ENCODE assay signal across 21 cellular contexts in genomic region chr16:81449899-81450608, GRCh38. TPM values are rescaled to one million over a fixed set of nuclear protein-coding genes. Genes with fewer than 3 reads are reported as not detected.
A peak's percentile ranks its signal among the peaks of the same experiment; 100 is the strongest.
DNase-seq lines count a peak whose midpoint lies in the region; ATAC-seq and TF ChIP-seq lines count a peak whose summit lies in the region.
"Had no signal": no experiment of that assay in that cellular context is flagged by ENCODE, and none has a peak within 500 bp of the region (broad histone marks: within the 10 kb centered on the region; RNA-seq: fewer than 3 reads in every experiment).

No MANE protein-coding gene starts in this region.

- peak overlapping the region; percentile 63 for H3K27ac Mint-ChIP-seq in activated T-cell treated with anti-CD3 and anti-CD28 coated beads, Interleukin-2, amount 50 U/mL, for 24 hours
- peak overlapping the region; percentile 20 for H3K27ac Mint-ChIP-seq in endothelial cell (ENCODE audit: unreplicated experiment)
- peak overlapping the region; percentile 45 for H3K27ac Mint-ChIP-seq in stimulated activated effector memory CD8-positive, alpha-beta T cell treated with anti-CD3 and anti-CD28 coated beads, Interleukin-12 subunit alpha, Interleukin-12 subunit beta, amount 100 ng/mL, for 72 hours
- H3K27ac Mint-ChIP-seq: endodermal cell had no signal

- no peaks in the 10 kb centered on the region for H3K9me3 ChIP-seq in RWPE2 (ENCODE audit: severe bottlenecking)
- H3K9me3 ChIP-seq: sigmoid colon, thoracic aorta had no signal

- no peak overlapping the region for H3K4me3 Mint-ChIP-seq in activated T-cell treated with anti-CD3 and anti-CD28 coated beads, Interleukin-2, amount 50 U/mL, for 24 hours
- no peak overlapping the region for H3K4me3 Mint-ChIP-seq in activated T-cell treated with anti-CD3 and anti-CD28 coated beads, Interleukin-2, amount 50 U/mL, for 4 hours
- no peak overlapping the region for H3K4me3 Mint-ChIP-seq in endothelial cell (ENCODE audit: unreplicated experiment)
- no peak overlapping the region for H3K4me3 Mint-ChIP-seq in stimulated activated effector memory CD8-positive, alpha-beta T cell treated with anti-CD3 and anti-CD28 coated beads, Interleukin-12 subunit alpha, Interleukin-12 subunit beta, amount 100 ng/mL, for 72 hours
- H3K4me3 Mint-ChIP-seq: central memory CD8-positive, alpha-beta T cell; endodermal cell had no signal

- H3K9me3 Mint-ChIP-seq in activated T-cell treated with anti-CD3 and anti-CD28 coated beads, Interleukin-2, amount 50 U/mL, for 24 hours = peaks cover 12% of the 10 kb centered on the region
- H3K9me3 Mint-ChIP-seq in activated T-cell treated with anti-CD3 and anti-CD28 coated beads, Interleukin-2, amount 50 U/mL, for 4 hours = peaks cover 12% of the 10 kb centered on the region
- H3K9me3 Mint-ChIP-seq in endothelial cell (ENCODE audit: unreplicated experiment) = no peaks in the 10 kb centered on the region
- H3K9me3 Mint-ChIP-seq in stimulated activated effector memory CD8-positive, alpha-beta T cell treated with anti-CD3 and anti-CD28 coated beads, Interleukin-12 subunit alpha, Interleukin-12 subunit beta, amount 100 ng/mL, for 72 hours = peaks cover 3% of the 10 kb centered on the region
- H3K9me3 Mint-ChIP-seq: central memory CD8-positive, alpha-beta T cell; endodermal cell had no signal

- peaks cover 84% of the 10 kb centered on the region for H3K4me1 Mint-ChIP-seq in activated T-cell treated with anti-CD3 and anti-CD28 coated beads, Interleukin-2, amount 50 U/mL, for 24 hours (ENCODE audit: low read depth)
- peaks cover 78% of the 10 kb centered on the region for H3K4me1 Mint-ChIP-seq in activated T-cell treated with anti-CD3 and anti-CD28 coated beads, Interleukin-2, amount 50 U/mL, for 4 hours (ENCODE audit: low read depth)
- peaks cover 74% of the 10 kb centered on the region for H3K4me1 Mint-ChIP-seq in endothelial cell (ENCODE audit: unreplicated experiment)
- peaks cover 89% of the 10 kb centered on the region for H3K4me1 Mint-ChIP-seq in stimulated activated effector memory CD8-positive, alpha-beta T cell treated with anti-CD3 and anti-CD28 coated beads, Interleukin-12 subunit alpha, Interleukin-12 subunit beta, amount 100 ng/mL, for 72 hours

- TF ChIP-seq CTCF in RWPE2 (IDR thresholded peaks at IDR 0.05; ENCODE audit: poor library complexity, severe bottlenecking) (no peak), endothelial cell (IDR thresholded peaks at IDR 0.05; ENCODE audit: unreplicated experiment) (no peak)

- H3K4me3 ChIP-seq in RWPE2 (ENCODE audit: severe bottlenecking) = no peak overlapping the region
- H3K4me3 ChIP-seq: sigmoid colon, thoracic aorta had no signal

- H3K36me3 ChIP-seq in RWPE2 (ENCODE audit: low read depth) = peaks cover 28% of the 10 kb centered on the region
- H3K36me3 ChIP-seq: sigmoid colon, thoracic aorta had no signal

- peaks cover 26% of the 10 kb centered on the region for H3K4me1 ChIP-seq in RWPE2 (ENCODE audit: insufficient read depth, poor library complexity, severe bottlenecking)

- no peaks in the 10 kb centered on the region for H3K27me3 ChIP-seq in RWPE2 (ENCODE audit: insufficient read depth, poor library complexity, severe bottlenecking)
- H3K27me3 ChIP-seq: sigmoid colon had no signal

- H3K27me3 Mint-ChIP-seq in activated T-cell treated with anti-CD3 and anti-CD28 coated beads, Interleukin-2, amount 50 U/mL, for 24 hours = no peaks in the 10 kb centered on the region
- H3K27me3 Mint-ChIP-seq in activated T-cell treated with anti-CD3 and anti-CD28 coated beads, Interleukin-2, amount 50 U/mL, for 4 hours (ENCODE audit: low read depth) = no peaks in the 10 kb centered on the region
- peaks cover 14% of the 10 kb centered on the region for H3K27me3 Mint-ChIP-seq in endothelial cell (ENCODE audit: unreplicated experiment)
- H3K27me3 Mint-ChIP-seq: central memory CD8-positive, alpha-beta T cell had no signal

- peaks cover 20% of the 10 kb centered on the region for H3K36me3 Mint-ChIP-seq in activated T-cell treated with anti-CD3 and anti-CD28 coated beads, Interleukin-2, amount 50 U/mL, for 24 hours (ENCODE audit: low read depth)
- peaks cover 3% of the 10 kb centered on the region for H3K36me3 Mint-ChIP-seq in activated T-cell treated with anti-CD3 and anti-CD28 coated beads, Interleukin-2, amount 50 U/mL, for 4 hours (ENCODE audit: insufficient read depth)
- peaks cover 10% of the 10 kb centered on the region for H3K36me3 Mint-ChIP-seq in endothelial cell (ENCODE audit: low read depth, unreplicated experiment)
- H3K36me3 Mint-ChIP-seq in stimulated activated effector memory CD8-positive, alpha-beta T cell treated with anti-CD3 and anti-CD28 coated beads, Interleukin-12 subunit alpha, Interleukin-12 subunit beta, amount 100 ng/mL, for 72 hours = peaks cover 10% of the 10 kb centered on the region

- peak overlapping the region; percentile 88 for H3K27ac ChIP-seq in RWPE2 (ENCODE audit: poor library complexity, severe bottlenecking)
- H3K27ac ChIP-seq: thoracic aorta had no signal

- no peak for ATAC-seq in activated T-cell treated with anti-CD3 and anti-CD28 coated beads, Interleukin-2, amount 50 U/mL, for 4 hours
- ATAC-seq in RWPE2 (ENCODE audit: low read depth) = no peak
- ATAC-seq in stimulated activated effector memory CD8-positive, alpha-beta T cell treated with anti-CD3 and anti-CD28 coated beads, Interleukin-12 subunit alpha, Interleukin-12 subunit beta, amount 100 ng/mL, for 72 hours = no peak
- no peak for ATAC-seq in HG02852 (IDR thresholded peaks at IDR 0.05; ENCODE audit: unreplicated experiment)
- ATAC-seq: Right ventricle myocardium inferior had no signal

- no peak for DNase-seq in activated T-cell treated with anti-CD3 and anti-CD28 coated beads, Interleukin-2, amount 50 U/mL, for 24 hours
- no peak for DNase-seq in activated T-cell treated with anti-CD3 and anti-CD28 coated beads, Interleukin-2, amount 50 U/mL, for 4 hours
- DNase-seq in RWPE2 (ENCODE audit: low spot score) (no peak), endothelial cell (ENCODE audit: low spot score) (no peak), HPDE6-E6E7 (ENCODE audit: extremely low spot score) (no peak), T-helper 9 cell (no peak)
- DNase-seq in stimulated activated effector memory CD8-positive, alpha-beta T cell treated with anti-CD3 and anti-CD28 coated beads, Interleukin-12 subunit alpha, Interleukin-12 subunit beta, amount 100 ng/mL, for 72 hours (ENCODE audit: low spot score in 2 of 2) = no peak
- DNase-seq: activated CD4-positive, CD25-positive, alpha-beta regulatory T cell treated with anti-CD3 and anti-CD28 coated beads, Interleukin-2, amount 50 U/mL, for 72 hours; activated CD8-positive, alpha-beta memory T cell treated with anti-CD3 and anti-CD28 coated beads, Interleukin-2, amount 50 U/mL, for 4 hours; endodermal cell; GF-D8; HCEC 1CT; MV-4-11; nucleus accumbens; sigmoid colon; stimulated activated CD4-positive, alpha-beta T cell treated with anti-CD3 and anti-CD28 coated beads, Interleukin-4, amount 100 ng/mL, for 1 hour; stimulated activated CD8-positive, alpha-beta memory T cell treated with anti-CD3 and anti-CD28 coated beads, Interleukin-4, amount 100 ng/mL, for 48 hours had no signal

RNA-seq across cellular contexts. Expression of gene CMIP, which starts 5.4 kb away (rescaled TPM):
- total RNA-seq in activated T-cell treated with anti-CD3 and anti-CD28 coated beads, Interleukin-2, amount 50 U/mL, for 4 hours = 10 to 100 TPM; 20.8 to 23.5 (median 21.9) TPM
- 98.9 TPM for total RNA-seq in endothelial cell (ENCODE audit: unreplicated experiment)
